Comparison of ENCODE assay signal across 2 cellular contexts in genomic region chr12:116672010-116672409, GRCh38.
TF ChIP-seq lines count a peak whose summit lies in the region.

No MANE protein-coding gene starts in this region.

TF ChIP-seq in HEK293, 187 proteins besides CTCF, POLR2A, EP300 and RAD21:
- TF ChIP-seq ZNF600 (tag by site-specific recombination; IDR thresholded peaks at IDR 0.05) (no peak), YY2 (tag by site-specific recombination; IDR thresholded peaks at IDR 0.05) (no peak), ZNF544 (tag by site-specific recombination; IDR thresholded peaks at IDR 0.05) (no peak), ZNF366 (tag by site-specific recombination; conservative IDR thresholded peaks at IDR 0.05) (0 out of 2 replicates have a peak, but pooled peaks have one; percentile 15), ZBTB17 (tag by site-specific recombination; IDR thresholded peaks at IDR 0.05) (peak; percentile 31; the same call in 1 of the 2 replicates)

TF ChIP-seq in H1, 55 proteins besides CTCF, POLR2A, EP300 and RAD21:
- TF ChIP-seq ATF3 (IDR thresholded peaks at IDR 0.05; ENCODE audit: insufficient read depth, low read depth, low read length) (no peak), E2F6 (IDR thresholded peaks at IDR 0.05) (no peak), TCF12 (IDR thresholded peaks at IDR 0.05; ENCODE audit: low read depth, low read length) (no peak), CBX8 (IDR thresholded peaks at IDR 0.05; ENCODE audit: borderline replicate concordance, low read depth, low read length) (no peak), SP4 (IDR thresholded peaks at IDR 0.05; ENCODE audit: low read length) (no peak), SAP30 (IDR thresholded peaks at IDR 0.05; ENCODE audit: insufficient read depth, insufficient replicate concordance, low read length) (no peak), JUND (IDR thresholded peaks at IDR 0.05; ENCODE audit: low read length) (no peak), RNF2 (IDR thresholded peaks at IDR 0.05; ENCODE audit: borderline replicate concordance, low read depth, low read length, missing control alignments, poor library complexity, severe bottlenecking) (no peak), GTF2F1 (IDR thresholded peaks at IDR 0.05; ENCODE audit: borderline replicate concordance, low read depth, low read length) (no peak), MAFK (IDR thresholded peaks at IDR 0.05; ENCODE audit: low read depth, low read length) (no peak), SRF (IDR thresholded peaks at IDR 0.05; ENCODE audit: low read depth, low read length) (no peak), SIN3A (conservative IDR thresholded peaks at IDR 0.05 in 1 of 2, IDR thresholded peaks at IDR 0.05 in 1 of 2; ENCODE audit: low read depth in 1 of 2, low read length in 2 of 2) (no peak), RXRA (IDR thresholded peaks at IDR 0.05; ENCODE audit: insufficient read depth, low read depth, low read length) (no peak), MAX (IDR thresholded peaks at IDR 0.05) (no peak), BCL11A (IDR thresholded peaks at IDR 0.05; ENCODE audit: low read depth in 2 of 2, low read length in 2 of 2) (no peak), TEAD4 (IDR thresholded peaks at IDR 0.05; ENCODE audit: low read depth, low read length) (no peak)
TF ChIP-seq in H1: peak in this region for 0.
